37 cellular contexts compared by ENCODE assay signal in the genomic region with DNA sequence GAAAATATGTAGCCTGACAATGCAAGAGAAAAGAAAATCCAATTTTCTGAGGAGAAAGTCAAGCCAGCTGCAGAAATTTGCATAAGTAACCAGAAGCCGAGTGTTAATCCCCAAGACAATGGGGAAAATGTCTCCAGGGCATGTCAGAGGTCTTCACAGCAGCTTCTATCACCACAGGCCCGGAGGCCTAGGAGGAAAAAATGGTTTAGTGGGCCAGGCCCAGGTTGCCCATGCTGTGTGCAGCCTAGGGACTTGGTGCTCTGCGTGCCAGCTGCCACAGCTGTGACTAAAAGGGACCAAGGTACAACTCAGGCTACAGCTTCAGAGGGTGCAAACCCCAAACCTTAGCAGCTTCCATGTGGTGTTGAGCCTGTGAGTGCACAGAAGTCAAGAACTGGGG.
"Had no signal": no experiment of that assay in that cellular context is flagged by ENCODE, and none has a peak within 500 bp of the region (broad histone marks: within the 10 kb centered on the region; RNA-seq: fewer than 3 reads in every experiment).

No MANE protein-coding gene starts in this region.

- H3K4me3 Mint-ChIP-seq: activated B cell treated with CpG ODN at 0.5 μM for 24 hours; activated CD4-positive, alpha-beta memory T cell treated with anti-CD3 and anti-CD28 coated beads for 36 hours; activated CD4-positive, alpha-beta T cell treated with anti-CD3 and anti-CD28 coated beads, Interleukin-2, amount 10 ng/mL, durations not matched to agents 24 days and 14 days; activated CD8-positive, alpha-beta T cell treated with anti-CD3 and anti-CD28 coated beads for 36 hours; activated naive CD4-positive, alpha-beta T cell treated with anti-CD3 and anti-CD28 coated beads for 36 hours; activated naive CD8-positive, alpha-beta T cell treated with anti-CD3 and anti-CD28 coated beads for 36 hours; activated T-cell treated with anti-CD3 and anti-CD28 coated beads, Interleukin-2, amount 50 U/mL, for 4 hours; activated T-cell treated with anti-CD3 and anti-CD28 coated beads, Interleukin-2, amount 50 U/mL, for 72 hours; activated T-helper 1 cell treated with anti-CD3 and anti-CD28 coated beads, Interleukin-12 subunit alpha, Interleukin-12 subunit beta, Interleukin-2, Interleukin-4 antibody, amounts not matched to agents 30 ng/mL and 10 ng/mL and 1 ng/mL, durations not matched to agents 14 hours and 24 hours and 36 hours; activated T-helper 17 cell treated with anti-CD3 and anti-CD28 coated beads, Interleukin-2, amount 50 U/mL, for 72 hours; T-helper 1 cell treated with Interleukin-12 subunit alpha and Interleukin-12 subunit beta and Interleukin-4 antibody, amounts not matched to agents 30 μg/mL and 1 μg/mL, for 36 hours; T-helper 2 cell treated with Interferon-gamma antibody and Interleukin-4, amounts not matched to agents 5 μg/mL and 100 μg/mL, for 36 hours had no signal

- DNase-seq: activated B cell treated with CpG ODN at 0.5 μM for 24 hours; activated CD4-positive, alpha-beta memory T cell treated with anti-CD3 and anti-CD28 coated beads for 36 hours; activated CD4-positive, alpha-beta T cell treated with anti-CD3 and anti-CD28 coated beads for 4 hours; activated CD4-positive, alpha-beta T cell treated with anti-CD3 and anti-CD28 coated beads, Interleukin-2, amount 10 ng/mL, durations not matched to agents 24 days and 14 days; activated CD4-positive, alpha-beta T cell treated with anti-CD3 and anti-CD28 coated beads, Interleukin-2, amount 50 U/mL, for 1 hour; activated CD4-positive, alpha-beta T cell treated with anti-CD3 and anti-CD28 coated beads, Interleukin-2, amount 50 U/mL, for 4 hours; activated CD4-positive, CD25-positive, alpha-beta regulatory T cell treated with anti-CD3 and anti-CD28 coated beads, Interleukin-2, amount 50 U/mL, for 72 hours; activated CD8-positive, alpha-beta memory T cell treated with anti-CD3 and anti-CD28 coated beads, Interleukin-2, amount 50 U/mL, for 4 hours; activated CD8-positive, alpha-beta T cell treated with anti-CD3 and anti-CD28 coated beads for 36 hours; activated effector memory CD4-positive, alpha-beta T cell treated with anti-CD3 and anti-CD28 coated beads, Interleukin-2, amount 50 U/mL, for 16 hours; activated gamma-delta T cell treated with Interleukin-2 at 50 U/mL for 16 hours; activated naive CD4-positive, alpha-beta T cell; activated naive CD4-positive, alpha-beta T cell treated with anti-CD3 and anti-CD28 coated beads for 36 hours; activated naive CD4-positive, alpha-beta T cell treated with anti-CD3 and anti-CD28 coated beads, Interleukin-2, amount 50 U/mL, for 16 hours; activated naive CD8-positive, alpha-beta T cell treated with anti-CD3 and anti-CD28 coated beads for 36 hours; activated T-cell treated with anti-CD3 and anti-CD28 coated beads for 4 hours; activated T-cell treated with anti-CD3 and anti-CD28 coated beads, Interleukin-2, amount 50 U/mL, for 1 hour; activated T-cell treated with anti-CD3 and anti-CD28 coated beads, Interleukin-2, amount 50 U/mL, for 4 hours; activated T-cell treated with anti-CD3 and anti-CD28 coated beads, Interleukin-2, amount 50 U/mL, for 72 hours; adrenal gland; amniotic stem cell; aorta; body of pancreas; brain microvascular endothelial cell; central memory CD4-positive, alpha-beta T cell; T-helper 1 cell; T-helper 2 cell; T-helper 9 cell had no signal

- H3K36me3 Mint-ChIP-seq: activated naive CD8-positive, alpha-beta T cell treated with anti-CD3 and anti-CD28 coated beads for 36 hours had no signal

- H3K27me3 Mint-ChIP-seq: activated B cell treated with CpG ODN at 0.5 μM for 24 hours; activated CD4-positive, alpha-beta memory T cell treated with anti-CD3 and anti-CD28 coated beads for 36 hours; activated CD4-positive, alpha-beta T cell treated with anti-CD3 and anti-CD28 coated beads, Interleukin-2, amount 10 ng/mL, durations not matched to agents 24 days and 14 days; activated CD8-positive, alpha-beta T cell treated with anti-CD3 and anti-CD28 coated beads for 36 hours; activated naive CD8-positive, alpha-beta T cell treated with anti-CD3 and anti-CD28 coated beads for 36 hours; activated T-helper 17 cell treated with anti-CD3 and anti-CD28 coated beads, Interleukin-2, amount 50 U/mL, for 72 hours had no signal

- H3K9me3 ChIP-seq: adrenal gland had no signal

- H3K27me3 ChIP-seq: adrenal gland, body of pancreas, brain microvascular endothelial cell, breast epithelium had no signal

- ATAC-seq: activated CD8-positive, alpha-beta T cell treated with anti-CD3 and anti-CD28 coated beads for 36 hours; activated naive CD4-positive, alpha-beta T cell treated with anti-CD3 and anti-CD28 coated beads, Interleukin-2, amount 50 U/mL, for 72 hours; activated T-cell treated with anti-CD3 and anti-CD28 coated beads, Interleukin-2, amount 50 U/mL, for 4 hours; activated T-cell treated with anti-CD3 and anti-CD28 coated beads, Interleukin-2, amount 50 U/mL, for 72 hours; activated T-helper 17 cell treated with anti-CD3 and anti-CD28 coated beads, Interleukin-2, amount 50 U/mL, for 72 hours; body of pancreas had no signal

- H3K4me3 ChIP-seq: adrenal gland, body of pancreas, breast epithelium had no signal

- H3K4me1 ChIP-seq: adrenal gland, body of pancreas, breast epithelium had no signal

- FAIRE-seq: astrocyte, TTC549 had no signal

- H3K4me1 Mint-ChIP-seq: activated B cell treated with CpG ODN at 0.5 μM for 24 hours; activated CD4-positive, alpha-beta T cell treated with anti-CD3 and anti-CD28 coated beads, Interleukin-2, amount 10 ng/mL, durations not matched to agents 24 days and 14 days; activated naive CD8-positive, alpha-beta T cell treated with anti-CD3 and anti-CD28 coated beads for 36 hours; activated T-helper 17 cell treated with anti-CD3 and anti-CD28 coated beads, Interleukin-2, amount 50 U/mL, for 72 hours had no signal

- H3K36me3 ChIP-seq: adrenal gland, brain microvascular endothelial cell, breast epithelium had no signal

- H3K27ac Mint-ChIP-seq: activated B cell treated with CpG ODN at 0.5 μM for 24 hours; activated CD4-positive, alpha-beta memory T cell treated with anti-CD3 and anti-CD28 coated beads for 36 hours; activated CD4-positive, alpha-beta T cell treated with anti-CD3 and anti-CD28 coated beads, Interleukin-2, amount 10 ng/mL, durations not matched to agents 24 days and 14 days; activated CD8-positive, alpha-beta T cell treated with anti-CD3 and anti-CD28 coated beads for 36 hours; activated naive CD4-positive, alpha-beta T cell treated with anti-CD3 and anti-CD28 coated beads for 36 hours; activated naive CD4-positive, alpha-beta T cell treated with anti-CD3 and anti-CD28 coated beads, Interleukin-2, amount 50 U/mL, for 72 hours; activated naive CD8-positive, alpha-beta T cell treated with anti-CD3 and anti-CD28 coated beads for 36 hours; activated T-cell treated with anti-CD3 and anti-CD28 coated beads, Interleukin-2, amount 50 U/mL, for 72 hours; activated T-helper 1 cell treated with anti-CD3 and anti-CD28 coated beads, Interleukin-12 subunit alpha, Interleukin-12 subunit beta, Interleukin-2, Interleukin-4 antibody, amounts not matched to agents 30 ng/mL and 10 ng/mL and 1 ng/mL, durations not matched to agents 14 hours and 24 hours and 36 hours; activated T-helper 17 cell treated with anti-CD3 and anti-CD28 coated beads, Interleukin-2, amount 50 U/mL, for 72 hours; T-helper 1 cell treated with Interleukin-12 subunit alpha and Interleukin-12 subunit beta and Interleukin-4 antibody, amounts not matched to agents 30 μg/mL and 1 μg/mL, for 36 hours; T-helper 2 cell treated with Interferon-gamma antibody and Interleukin-4, amounts not matched to agents 5 μg/mL and 100 μg/mL, for 36 hours had no signal

- H3K27ac ChIP-seq: adrenal gland, body of pancreas, brain microvascular endothelial cell, breast epithelium, VCaP had no signal
